ENCODE assay signal across 1 cellular context in the genomic region with DNA sequence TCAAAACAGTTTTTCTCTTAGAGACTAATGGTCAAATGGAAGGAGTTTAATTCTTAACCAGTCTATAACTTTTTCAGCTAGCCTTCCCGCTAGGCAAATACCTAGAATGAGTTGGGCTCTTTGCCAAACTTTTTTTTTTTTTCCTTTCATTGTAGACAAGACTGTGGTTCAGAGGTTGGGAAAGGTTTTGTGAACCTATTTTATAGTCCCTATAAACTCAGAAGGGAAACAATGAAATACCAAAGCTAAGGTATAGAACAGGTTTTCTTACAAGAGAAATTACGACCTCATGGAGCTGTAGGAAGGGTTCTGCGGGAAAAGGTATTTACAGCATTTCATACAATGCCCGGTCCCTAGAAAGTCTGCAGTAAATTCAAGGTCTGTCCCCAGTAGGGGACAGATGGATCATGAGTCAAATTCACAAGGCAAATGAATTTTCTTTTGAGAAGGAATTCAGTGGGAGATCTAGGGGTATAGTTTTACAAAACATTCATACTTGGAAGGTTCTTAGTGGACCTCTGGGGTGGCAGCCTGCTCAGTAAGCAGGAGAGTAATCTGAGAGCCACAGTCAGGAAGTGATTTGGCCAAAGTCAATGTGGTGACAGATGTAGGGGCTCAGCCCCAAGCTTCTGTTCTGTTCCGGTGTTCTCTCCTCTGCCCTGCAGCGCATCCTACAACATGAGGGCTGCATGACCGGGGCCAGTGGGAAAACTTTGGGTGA.
TF ChIP-seq lines count a peak whose summit lies in the region.

No MANE protein-coding gene starts in this region.

TF ChIP-seq in K562, 482 proteins besides CTCF, POLR2A, EP300 and RAD21 (continued from another document and continues in another):
- 0 out of 2 replicates have a peak, but pooled peaks have one; percentile 34 for TF ChIP-seq CBFA2T3 (IDR thresholded peaks at IDR 0.05)
- TF ChIP-seq, protein P1, sequence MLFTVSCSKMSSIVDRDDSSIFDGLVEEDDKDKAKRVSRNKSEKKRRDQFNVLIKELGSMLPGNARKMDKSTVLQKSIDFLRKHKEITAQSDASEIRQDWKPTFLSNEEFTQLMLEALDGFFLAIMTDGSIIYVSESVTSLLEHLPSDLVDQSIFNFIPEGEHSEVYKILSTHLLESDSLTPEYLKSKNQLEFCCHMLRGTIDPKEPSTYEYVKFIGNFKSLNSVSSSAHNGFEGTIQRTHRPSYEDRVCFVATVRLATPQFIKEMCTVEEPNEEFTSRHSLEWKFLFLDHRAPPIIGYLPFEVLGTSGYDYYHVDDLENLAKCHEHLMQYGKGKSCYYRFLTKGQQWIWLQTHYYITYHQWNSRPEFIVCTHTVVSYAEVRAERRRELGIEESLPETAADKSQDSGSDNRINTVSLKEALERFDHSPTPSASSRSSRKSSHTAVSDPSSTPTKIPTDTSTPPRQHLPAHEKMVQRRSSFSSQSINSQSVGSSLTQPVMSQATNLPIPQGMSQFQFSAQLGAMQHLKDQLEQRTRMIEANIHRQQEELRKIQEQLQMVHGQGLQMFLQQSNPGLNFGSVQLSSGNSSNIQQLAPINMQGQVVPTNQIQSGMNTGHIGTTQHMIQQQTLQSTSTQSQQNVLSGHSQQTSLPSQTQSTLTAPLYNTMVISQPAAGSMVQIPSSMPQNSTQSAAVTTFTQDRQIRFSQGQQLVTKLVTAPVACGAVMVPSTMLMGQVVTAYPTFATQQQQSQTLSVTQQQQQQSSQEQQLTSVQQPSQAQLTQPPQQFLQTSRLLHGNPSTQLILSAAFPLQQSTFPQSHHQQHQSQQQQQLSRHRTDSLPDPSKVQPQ (CRISPR knock-in tag; IDR thresholded peaks at IDR 0.05; ENCODE audit: borderline replicate concordance): no peak
- peak; percentile 34; the same call in 1 of the 2 replicates for TF ChIP-seq SMARCA4 (IDR thresholded peaks at IDR 0.05)
- TF ChIP-seq, protein P2, sequence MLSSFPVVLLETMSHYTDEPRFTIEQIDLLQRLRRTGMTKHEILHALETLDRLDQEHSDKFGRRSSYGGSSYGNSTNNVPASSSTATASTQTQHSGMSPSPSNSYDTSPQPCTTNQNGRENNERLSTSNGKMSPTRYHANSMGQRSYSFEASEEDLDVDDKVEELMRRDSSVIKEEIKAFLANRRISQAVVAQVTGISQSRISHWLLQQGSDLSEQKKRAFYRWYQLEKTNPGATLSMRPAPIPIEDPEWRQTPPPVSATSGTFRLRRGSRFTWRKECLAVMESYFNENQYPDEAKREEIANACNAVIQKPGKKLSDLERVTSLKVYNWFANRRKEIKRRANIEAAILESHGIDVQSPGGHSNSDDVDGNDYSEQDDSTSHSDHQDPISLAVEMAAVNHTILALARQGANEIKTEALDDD (IDR thresholded peaks at IDR 0.05): peak; percentile 75
- TF ChIP-seq DACH1 (IDR thresholded peaks at IDR 0.05; ENCODE audit: partially characterized antibody): no peak
- TF ChIP-seq, protein P3, sequence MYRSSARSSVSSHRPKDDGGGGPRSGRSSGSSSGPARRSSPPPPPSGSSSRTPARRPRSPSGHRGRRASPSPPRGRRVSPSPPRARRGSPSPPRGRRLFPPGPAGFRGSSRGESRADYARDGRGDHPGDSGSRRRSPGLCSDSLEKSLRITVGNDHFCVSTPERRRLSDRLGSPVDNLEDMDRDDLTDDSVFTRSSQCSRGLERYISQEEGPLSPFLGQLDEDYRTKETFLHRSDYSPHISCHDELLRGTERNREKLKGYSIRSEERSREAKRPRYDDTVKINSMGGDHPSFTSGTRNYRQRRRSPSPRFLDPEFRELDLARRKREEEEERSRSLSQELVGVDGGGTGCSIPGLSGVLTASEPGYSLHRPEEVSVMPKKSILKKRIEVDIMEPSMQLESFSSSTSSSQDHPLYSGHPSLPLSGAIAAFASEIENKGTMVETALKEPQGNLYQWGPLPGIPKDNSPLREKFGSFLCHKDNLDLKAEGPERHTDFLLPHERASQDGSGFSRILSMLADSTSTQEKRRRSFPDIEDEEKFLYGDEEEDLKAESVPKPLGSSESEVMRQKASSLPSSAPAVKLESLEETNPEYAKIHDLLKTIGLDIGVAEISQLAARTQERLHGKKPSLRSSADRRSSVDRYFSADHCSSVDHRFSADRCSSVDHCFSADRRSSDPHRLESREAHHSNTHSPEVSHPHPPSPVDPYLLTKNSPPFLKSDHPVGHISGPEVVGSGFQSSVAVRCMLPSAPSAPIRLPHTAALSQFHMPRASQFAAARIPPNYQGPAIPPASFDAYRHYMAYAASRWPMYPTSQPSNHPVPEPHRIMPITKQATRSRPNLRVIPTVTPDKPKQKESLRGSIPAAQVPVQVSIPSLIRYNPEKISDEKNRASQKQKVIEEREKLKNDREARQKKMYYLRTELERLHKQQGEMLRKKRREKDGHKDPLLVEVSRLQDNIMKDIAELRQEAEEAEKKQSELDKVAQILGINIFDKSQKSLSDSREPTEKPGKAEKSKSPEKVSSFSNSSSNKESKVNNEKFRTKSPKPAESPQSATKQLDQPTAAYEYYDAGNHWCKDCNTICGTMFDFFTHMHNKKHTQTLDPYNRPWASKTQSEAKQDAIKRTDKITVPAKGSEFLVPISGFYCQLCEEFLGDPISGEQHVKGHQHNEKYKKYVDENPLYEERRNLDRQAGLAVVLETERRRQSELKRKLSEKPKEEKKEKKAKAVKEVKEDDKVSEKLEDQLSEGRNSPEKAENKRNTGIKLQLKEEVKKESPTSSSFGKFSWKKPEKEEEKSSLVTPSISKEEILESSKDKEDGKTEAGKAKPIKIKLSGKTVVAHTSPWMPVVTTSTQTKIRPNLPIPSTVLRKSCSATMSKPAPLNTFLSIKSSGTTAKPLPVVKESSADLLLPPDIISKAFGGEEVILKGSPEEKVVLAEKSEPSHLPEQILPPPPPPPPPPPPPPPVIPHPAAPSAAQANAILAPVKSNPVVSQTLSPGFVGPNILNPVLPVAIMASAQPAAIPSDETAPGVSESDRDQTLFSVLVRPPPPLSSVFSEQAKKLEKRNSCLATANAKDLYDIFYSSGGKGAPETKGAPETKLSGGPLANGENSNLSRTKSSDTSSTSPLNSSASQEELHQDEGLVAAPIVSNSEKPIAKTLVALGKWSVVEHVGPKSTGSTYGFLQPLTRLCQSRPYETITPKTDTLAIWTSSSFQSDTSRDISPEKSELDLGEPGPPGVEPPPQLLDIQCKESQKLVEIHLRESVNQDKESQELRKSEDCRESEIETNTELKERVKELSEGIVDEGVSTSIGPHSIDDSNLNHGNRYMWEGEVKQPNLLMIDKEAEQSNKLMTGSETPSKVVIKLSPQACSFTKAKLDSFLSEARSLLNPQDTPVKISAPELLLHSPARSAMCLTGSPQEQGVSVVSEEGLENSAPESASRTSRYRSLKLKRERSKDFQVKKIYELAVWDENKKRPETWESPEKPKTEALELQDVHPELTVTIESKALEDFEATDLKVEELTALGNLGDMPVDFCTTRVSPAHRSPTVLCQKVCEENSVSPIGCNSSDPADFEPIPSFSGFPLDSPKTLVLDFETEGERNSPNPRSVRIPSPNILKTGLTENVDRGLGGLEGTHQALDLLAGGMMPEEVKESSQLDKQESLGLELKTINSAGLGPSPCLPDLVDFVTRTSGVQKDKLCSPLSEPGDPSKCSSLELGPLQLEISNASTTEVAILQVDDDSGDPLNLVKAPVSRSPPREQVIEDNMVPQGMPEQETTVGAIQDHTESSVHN (IDR thresholded peaks at IDR 0.05; ENCODE audit: borderline replicate concordance in 1 of 2, low read depth in 1 of 2): no peak
- TF ChIP-seq ZNF384 (IDR thresholded peaks at IDR 0.05; ENCODE audit: low read depth, low read length): peak; percentile 70
- no peak for TF ChIP-seq ZNF707 (CRISPR knock-in tag; conservative IDR thresholded peaks at IDR 0.05)
- 0 out of 2 replicates have a peak, but pooled peaks have one; percentile 12 for TF ChIP-seq SPI1 (IDR thresholded peaks at IDR 0.05; ENCODE audit: borderline replicate concordance, low read depth, low read length)
- TF ChIP-seq, protein P4, sequence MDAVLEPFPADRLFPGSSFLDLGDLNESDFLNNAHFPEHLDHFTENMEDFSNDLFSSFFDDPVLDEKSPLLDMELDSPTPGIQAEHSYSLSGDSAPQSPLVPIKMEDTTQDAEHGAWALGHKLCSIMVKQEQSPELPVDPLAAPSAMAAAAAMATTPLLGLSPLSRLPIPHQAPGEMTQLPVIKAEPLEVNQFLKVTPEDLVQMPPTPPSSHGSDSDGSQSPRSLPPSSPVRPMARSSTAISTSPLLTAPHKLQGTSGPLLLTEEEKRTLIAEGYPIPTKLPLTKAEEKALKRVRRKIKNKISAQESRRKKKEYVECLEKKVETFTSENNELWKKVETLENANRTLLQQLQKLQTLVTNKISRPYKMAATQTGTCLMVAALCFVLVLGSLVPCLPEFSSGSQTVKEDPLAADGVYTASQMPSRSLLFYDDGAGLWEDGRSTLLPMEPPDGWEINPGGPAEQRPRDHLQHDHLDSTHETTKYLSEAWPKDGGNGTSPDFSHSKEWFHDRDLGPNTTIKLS (IDR thresholded peaks at IDR 0.05; ENCODE audit: borderline replicate concordance, low read depth): no peak
- no peak for TF ChIP-seq MAFF (IDR thresholded peaks at IDR 0.05; ENCODE audit: low read length)
- TF ChIP-seq, protein P5, sequence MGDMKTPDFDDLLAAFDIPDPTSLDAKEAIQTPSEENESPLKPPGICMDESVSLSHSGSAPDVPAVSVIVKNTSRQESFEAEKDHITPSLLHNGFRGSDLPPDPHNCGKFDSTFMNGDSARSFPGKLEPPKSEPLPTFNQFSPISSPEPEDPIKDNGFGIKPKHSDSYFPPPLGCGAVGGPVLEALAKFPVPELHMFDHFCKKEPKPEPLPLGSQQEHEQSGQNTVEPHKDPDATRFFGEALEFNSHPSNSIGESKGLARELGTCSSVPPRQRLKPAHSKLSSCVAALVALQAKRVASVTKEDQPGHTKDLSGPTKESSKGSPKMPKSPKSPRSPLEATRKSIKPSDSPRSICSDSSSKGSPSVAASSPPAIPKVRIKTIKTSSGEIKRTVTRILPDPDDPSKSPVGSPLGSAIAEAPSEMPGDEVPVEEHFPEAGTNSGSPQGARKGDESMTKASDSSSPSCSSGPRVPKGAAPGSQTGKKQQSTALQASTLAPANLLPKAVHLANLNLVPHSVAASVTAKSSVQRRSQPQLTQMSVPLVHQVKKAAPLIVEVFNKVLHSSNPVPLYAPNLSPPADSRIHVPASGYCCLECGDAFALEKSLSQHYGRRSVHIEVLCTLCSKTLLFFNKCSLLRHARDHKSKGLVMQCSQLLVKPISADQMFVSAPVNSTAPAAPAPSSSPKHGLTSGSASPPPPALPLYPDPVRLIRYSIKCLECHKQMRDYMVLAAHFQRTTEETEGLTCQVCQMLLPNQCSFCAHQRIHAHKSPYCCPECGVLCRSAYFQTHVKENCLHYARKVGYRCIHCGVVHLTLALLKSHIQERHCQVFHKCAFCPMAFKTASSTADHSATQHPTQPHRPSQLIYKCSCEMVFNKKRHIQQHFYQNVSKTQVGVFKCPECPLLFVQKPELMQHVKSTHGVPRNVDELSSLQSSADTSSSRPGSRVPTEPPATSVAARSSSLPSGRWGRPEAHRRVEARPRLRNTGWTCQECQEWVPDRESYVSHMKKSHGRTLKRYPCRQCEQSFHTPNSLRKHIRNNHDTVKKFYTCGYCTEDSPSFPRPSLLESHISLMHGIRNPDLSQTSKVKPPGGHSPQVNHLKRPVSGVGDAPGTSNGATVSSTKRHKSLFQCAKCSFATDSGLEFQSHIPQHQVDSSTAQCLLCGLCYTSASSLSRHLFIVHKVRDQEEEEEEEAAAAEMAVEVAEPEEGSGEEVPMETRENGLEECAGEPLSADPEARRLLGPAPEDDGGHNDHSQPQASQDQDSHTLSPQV (IDR thresholded peaks at IDR 0.05): no peak
- TF ChIP-seq, protein P6, sequence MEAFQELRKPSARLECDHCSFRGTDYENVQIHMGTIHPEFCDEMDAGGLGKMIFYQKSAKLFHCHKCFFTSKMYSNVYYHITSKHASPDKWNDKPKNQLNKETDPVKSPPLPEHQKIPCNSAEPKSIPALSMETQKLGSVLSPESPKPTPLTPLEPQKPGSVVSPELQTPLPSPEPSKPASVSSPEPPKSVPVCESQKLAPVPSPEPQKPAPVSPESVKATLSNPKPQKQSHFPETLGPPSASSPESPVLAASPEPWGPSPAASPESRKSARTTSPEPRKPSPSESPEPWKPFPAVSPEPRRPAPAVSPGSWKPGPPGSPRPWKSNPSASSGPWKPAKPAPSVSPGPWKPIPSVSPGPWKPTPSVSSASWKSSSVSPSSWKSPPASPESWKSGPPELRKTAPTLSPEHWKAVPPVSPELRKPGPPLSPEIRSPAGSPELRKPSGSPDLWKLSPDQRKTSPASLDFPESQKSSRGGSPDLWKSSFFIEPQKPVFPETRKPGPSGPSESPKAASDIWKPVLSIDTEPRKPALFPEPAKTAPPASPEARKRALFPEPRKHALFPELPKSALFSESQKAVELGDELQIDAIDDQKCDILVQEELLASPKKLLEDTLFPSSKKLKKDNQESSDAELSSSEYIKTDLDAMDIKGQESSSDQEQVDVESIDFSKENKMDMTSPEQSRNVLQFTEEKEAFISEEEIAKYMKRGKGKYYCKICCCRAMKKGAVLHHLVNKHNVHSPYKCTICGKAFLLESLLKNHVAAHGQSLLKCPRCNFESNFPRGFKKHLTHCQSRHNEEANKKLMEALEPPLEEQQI (IDR thresholded peaks at IDR 0.05): no peak
- TF ChIP-seq TGIF2 (CRISPR knock-in tag; IDR thresholded peaks at IDR 0.05): no peak
- peak in 1 of 2 experiments; percentile 24; a peak in 1 of 4 replicates for TF ChIP-seq KDM1A (IDR thresholded peaks at IDR 0.05)
- no peak for TF ChIP-seq ZSCAN29 (IDR thresholded peaks at IDR 0.05)
- TF ChIP-seq, protein P7, sequence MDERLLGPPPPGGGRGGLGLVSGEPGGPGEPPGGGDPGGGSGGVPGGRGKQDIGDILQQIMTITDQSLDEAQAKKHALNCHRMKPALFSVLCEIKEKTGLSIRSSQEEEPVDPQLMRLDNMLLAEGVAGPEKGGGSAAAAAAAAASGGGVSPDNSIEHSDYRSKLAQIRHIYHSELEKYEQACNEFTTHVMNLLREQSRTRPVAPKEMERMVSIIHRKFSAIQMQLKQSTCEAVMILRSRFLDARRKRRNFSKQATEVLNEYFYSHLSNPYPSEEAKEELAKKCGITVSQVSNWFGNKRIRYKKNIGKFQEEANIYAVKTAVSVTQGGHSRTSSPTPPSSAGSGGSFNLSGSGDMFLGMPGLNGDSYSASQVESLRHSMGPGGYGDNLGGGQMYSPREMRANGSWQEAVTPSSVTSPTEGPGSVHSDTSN (CRISPR knock-in tag; IDR thresholded peaks at IDR 0.05; ENCODE audit: low read depth): no peak
- TF ChIP-seq, protein P7 (tag; conservative IDR thresholded peaks at IDR 0.05; ENCODE audit: low read depth): 0 out of 2 replicates have a peak, but pooled peaks have one; percentile 21
- TF ChIP-seq, protein P8, sequence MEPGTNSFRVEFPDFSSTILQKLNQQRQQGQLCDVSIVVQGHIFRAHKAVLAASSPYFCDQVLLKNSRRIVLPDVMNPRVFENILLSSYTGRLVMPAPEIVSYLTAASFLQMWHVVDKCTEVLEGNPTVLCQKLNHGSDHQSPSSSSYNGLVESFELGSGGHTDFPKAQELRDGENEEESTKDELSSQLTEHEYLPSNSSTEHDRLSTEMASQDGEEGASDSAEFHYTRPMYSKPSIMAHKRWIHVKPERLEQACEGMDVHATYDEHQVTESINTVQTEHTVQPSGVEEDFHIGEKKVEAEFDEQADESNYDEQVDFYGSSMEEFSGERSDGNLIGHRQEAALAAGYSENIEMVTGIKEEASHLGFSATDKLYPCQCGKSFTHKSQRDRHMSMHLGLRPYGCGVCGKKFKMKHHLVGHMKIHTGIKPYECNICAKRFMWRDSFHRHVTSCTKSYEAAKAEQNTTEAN (CRISPR knock-in tag; IDR thresholded peaks at IDR 0.05): no peak
- TF ChIP-seq ZNF134 (CRISPR knock-in tag; conservative IDR thresholded peaks at IDR 0.05): no peak
- TF ChIP-seq GATA2 (CRISPR knock-in tag; IDR thresholded peaks at IDR 0.05): no peak
- TF ChIP-seq WHSC1 (IDR thresholded peaks at IDR 0.05; ENCODE audit: low read length): no peak
- TF ChIP-seq FUS (optimal IDR thresholded peaks at IDR 0.05; ENCODE audit: low read depth, low read length): no peak
